ENCODE assay signal across 1 cellular context in genomic region chr9:98365227-98365669, GRCh38.
TF ChIP-seq lines count a peak whose summit lies in the region.

No MANE protein-coding gene starts in this region.

TF ChIP-seq in WTC11, 78 proteins besides CTCF, POLR2A, EP300 and RAD21 (continued from another document):
- TF ChIP-seq, protein P1, sequence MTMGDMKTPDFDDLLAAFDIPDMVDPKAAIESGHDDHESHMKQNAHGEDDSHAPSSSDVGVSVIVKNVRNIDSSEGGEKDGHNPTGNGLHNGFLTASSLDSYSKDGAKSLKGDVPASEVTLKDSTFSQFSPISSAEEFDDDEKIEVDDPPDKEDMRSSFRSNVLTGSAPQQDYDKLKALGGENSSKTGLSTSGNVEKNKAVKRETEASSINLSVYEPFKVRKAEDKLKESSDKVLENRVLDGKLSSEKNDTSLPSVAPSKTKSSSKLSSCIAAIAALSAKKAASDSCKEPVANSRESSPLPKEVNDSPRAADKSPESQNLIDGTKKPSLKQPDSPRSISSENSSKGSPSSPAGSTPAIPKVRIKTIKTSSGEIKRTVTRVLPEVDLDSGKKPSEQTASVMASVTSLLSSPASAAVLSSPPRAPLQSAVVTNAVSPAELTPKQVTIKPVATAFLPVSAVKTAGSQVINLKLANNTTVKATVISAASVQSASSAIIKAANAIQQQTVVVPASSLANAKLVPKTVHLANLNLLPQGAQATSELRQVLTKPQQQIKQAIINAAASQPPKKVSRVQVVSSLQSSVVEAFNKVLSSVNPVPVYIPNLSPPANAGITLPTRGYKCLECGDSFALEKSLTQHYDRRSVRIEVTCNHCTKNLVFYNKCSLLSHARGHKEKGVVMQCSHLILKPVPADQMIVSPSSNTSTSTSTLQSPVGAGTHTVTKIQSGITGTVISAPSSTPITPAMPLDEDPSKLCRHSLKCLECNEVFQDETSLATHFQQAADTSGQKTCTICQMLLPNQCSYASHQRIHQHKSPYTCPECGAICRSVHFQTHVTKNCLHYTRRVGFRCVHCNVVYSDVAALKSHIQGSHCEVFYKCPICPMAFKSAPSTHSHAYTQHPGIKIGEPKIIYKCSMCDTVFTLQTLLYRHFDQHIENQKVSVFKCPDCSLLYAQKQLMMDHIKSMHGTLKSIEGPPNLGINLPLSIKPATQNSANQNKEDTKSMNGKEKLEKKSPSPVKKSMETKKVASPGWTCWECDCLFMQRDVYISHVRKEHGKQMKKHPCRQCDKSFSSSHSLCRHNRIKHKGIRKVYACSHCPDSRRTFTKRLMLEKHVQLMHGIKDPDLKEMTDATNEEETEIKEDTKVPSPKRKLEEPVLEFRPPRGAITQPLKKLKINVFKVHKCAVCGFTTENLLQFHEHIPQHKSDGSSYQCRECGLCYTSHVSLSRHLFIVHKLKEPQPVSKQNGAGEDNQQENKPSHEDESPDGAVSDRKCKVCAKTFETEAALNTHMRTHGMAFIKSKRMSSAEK (CRISPR knock-in tag; IDR thresholded peaks at IDR 0.05; ENCODE audit: borderline replicate concordance): no peak
- TF ChIP-seq, protein P2, sequence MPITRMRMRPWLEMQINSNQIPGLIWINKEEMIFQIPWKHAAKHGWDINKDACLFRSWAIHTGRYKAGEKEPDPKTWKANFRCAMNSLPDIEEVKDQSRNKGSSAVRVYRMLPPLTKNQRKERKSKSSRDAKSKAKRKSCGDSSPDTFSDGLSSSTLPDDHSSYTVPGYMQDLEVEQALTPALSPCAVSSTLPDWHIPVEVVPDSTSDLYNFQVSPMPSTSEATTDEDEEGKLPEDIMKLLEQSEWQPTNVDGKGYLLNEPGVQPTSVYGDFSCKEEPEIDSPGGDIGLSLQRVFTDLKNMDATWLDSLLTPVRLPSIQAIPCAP (CRISPR knock-in tag; IDR thresholded peaks at IDR 0.05): no peak
